ENCODE assay signal across 8 cellular contexts in genomic region chr2:29113891-29114321, GRCh38. TPM values are rescaled to one million over a fixed set of nuclear protein-coding genes. Genes with fewer than 3 reads are reported as not detected.
DNase-seq lines count a peak whose midpoint lies in the region; ATAC-seq, FAIRE-seq and TF ChIP-seq lines count a peak whose summit lies in the region.

No MANE protein-coding gene starts in this region.

- ATAC-seq in A549, result peak; percentile 14 to 39; a peak in 5 of 6 replicates
- ATAC-seq in GM18867 (IDR thresholded peaks at IDR 0.05; ENCODE audit: unreplicated experiment), result peak; percentile 32
- no peak for ATAC-seq in naive thymus-derived CD8-positive, alpha-beta T cell
- ATAC-seq in GM18505 (IDR thresholded peaks at IDR 0.05; ENCODE audit: unreplicated experiment), result no peak
- ATAC-seq in GM21423 (IDR thresholded peaks at IDR 0.05; ENCODE audit: unreplicated experiment), result no peak

- peak; percentile 35 to 83 for DNase-seq in A549 (ENCODE audit: low read depth in 1 of 2, low spot score in 1 of 2)
- peak; percentile 52 for DNase-seq in NOMO-1 treated with dmso at 0.1 percent for 144 hours (lab: John Stamatoyannopoulos, UW; ENCODE audit: unreplicated experiment)
- DNase-seq in chondrocyte (ENCODE audit: low spot score), result no peak
- DNase-seq in naive thymus-derived CD8-positive, alpha-beta T cell, result no peak
- no peak for DNase-seq in NCI-H2081 (lab: John Stamatoyannopoulos, UW)

- H3K4me1 ChIP-seq in A549, result peaks cover 71% of the 10 kb centered on the region

- TF ChIP-seq EP300 in A549 (IDR thresholded peaks at IDR 0.05), result no peak

- no peak for TF ChIP-seq RAD21 in A549 (conservative IDR thresholded peaks at IDR 0.05 in 1 of 2, IDR thresholded peaks at IDR 0.05 in 1 of 2)

- peak overlapping the region; percentile 83 for H3K4me2 ChIP-seq in A549

- no peaks in the 10 kb centered on the region for H3K36me3 Mint-ChIP-seq in chondrocyte (ENCODE audit: low read depth)
- no peaks in the 10 kb centered on the region for H3K36me3 Mint-ChIP-seq in naive thymus-derived CD8-positive, alpha-beta T cell

- TF ChIP-seq POLR2A in A549 (IDR thresholded peaks at IDR 0.05; ENCODE audit: low read length) (no peak), GM18505 (IDR thresholded peaks at IDR 0.05; ENCODE audit: borderline replicate concordance, extremely low read depth, insufficient read depth, insufficient read length) (no peak)

- 21% methylated on average over 4 of the region's 4 CpGs for WGBS in A549 (ENCODE audit: missing lambda C conversion rate)

- no peaks in the 10 kb centered on the region for H3K27me3 Mint-ChIP-seq in chondrocyte (ENCODE audit: low read depth)
- H3K27me3 Mint-ChIP-seq in naive thymus-derived CD8-positive, alpha-beta T cell, result peaks cover 0 to 2% (median 0%) of the 10 kb centered on the region in 5 donors

- TF ChIP-seq CTCF in A549 (IDR thresholded peaks at IDR 0.05) (no peak), chondrocyte (IDR thresholded peaks at IDR 0.05) (no peak)

- H3K27ac ChIP-seq in A549, result peak overlapping the region; percentile 98 to 99

- H3K4me3 ChIP-seq in A549, result peak overlapping the region; percentile 79; the same call in 2 of the 3 replicates

- H3K27ac Mint-ChIP-seq in chondrocyte (ENCODE audit: unreplicated experiment), result peak overlapping the region; percentile 91
- peak overlapping the region; percentile 91 to 99 (median 98) for H3K27ac Mint-ChIP-seq in naive thymus-derived CD8-positive, alpha-beta T cell

- H3K4me3 Mint-ChIP-seq in chondrocyte (ENCODE audit: unreplicated experiment), result peak overlapping the region; percentile 69
- peak overlapping the region; percentile 89 to 98 (median 93) for H3K4me3 Mint-ChIP-seq in naive thymus-derived CD8-positive, alpha-beta T cell

- CTCF ChIA-PET in A549 (lab: Yijun Ruan, JAX), result interaction anchor here (1.0 to 6.5 kb wide), 5 partner anchors 8 to 22 kb away, joined by 3 to 36 read pairs (median 4); no protein-coding TSS in a partner anchor

- peaks cover 55% of the 10 kb centered on the region for H3K4me1 Mint-ChIP-seq in chondrocyte (ENCODE audit: low read depth)
- peaks cover 7 to 36% (median 34%) of the 10 kb centered on the region in 4 donors for H3K4me1 Mint-ChIP-seq in naive thymus-derived CD8-positive, alpha-beta T cell

- POLR2A ChIA-PET in A549 (lab: Yijun Ruan, JAX), result interaction anchor here (0.7 to 9.0 kb wide), 2 partner anchors 16 to 59 kb away, joined by 3 to 122 read pairs; no protein-coding TSS in a partner anchor
- POLR2A ChIA-PET in naive thymus-derived CD8-positive, alpha-beta T cell (lab: Charles Lee), result interaction anchor here (1.9 to 4.6 kb wide), 2 partner anchors 102 to 244 kb away, joined by 5 to 62 read pairs; partner anchors contain the start of gene TRMT61B

- no peaks in the 10 kb centered on the region for H3K9me3 Mint-ChIP-seq in chondrocyte (ENCODE audit: low read depth)
- H3K9me3 Mint-ChIP-seq in naive thymus-derived CD8-positive, alpha-beta T cell, result no peaks in the 10 kb centered on the region

- FAIRE-seq in A549 (lab: Jason Lieb, UNC), result no peak

- H3K9me3 ChIP-seq in A549, result no peaks in the 10 kb centered on the region

TF ChIP-seq in A549, 52 proteins besides CTCF, POLR2A, EP300 and RAD21:
- TF ChIP-seq, protein P1, sequence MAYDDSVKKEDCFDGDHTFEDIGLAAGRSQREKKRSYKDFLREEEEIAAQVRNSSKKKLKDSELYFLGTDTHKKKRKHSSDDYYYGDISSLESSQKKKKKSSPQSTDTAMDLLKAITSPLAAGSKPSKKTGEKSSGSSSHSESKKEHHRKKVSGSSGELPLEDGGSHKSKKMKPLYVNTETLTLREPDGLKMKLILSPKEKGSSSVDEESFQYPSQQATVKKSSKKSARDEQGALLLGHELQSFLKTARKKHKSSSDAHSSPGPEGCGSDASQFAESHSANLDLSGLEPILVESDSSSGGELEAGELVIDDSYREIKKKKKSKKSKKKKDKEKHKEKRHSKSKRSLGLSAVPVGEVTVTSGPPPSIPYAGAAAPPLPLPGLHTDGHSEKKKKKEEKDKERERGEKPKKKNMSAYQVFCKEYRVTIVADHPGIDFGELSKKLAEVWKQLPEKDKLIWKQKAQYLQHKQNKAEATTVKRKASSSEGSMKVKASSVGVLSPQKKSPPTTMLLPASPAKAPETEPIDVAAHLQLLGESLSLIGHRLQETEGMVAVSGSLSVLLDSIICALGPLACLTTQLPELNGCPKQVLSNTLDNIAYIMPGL (CRISPR knock-in tag; IDR thresholded peaks at IDR 0.05; ENCODE audit: borderline replicate concordance), result no peak
- TF ChIP-seq JUN (IDR thresholded peaks at IDR 0.05) (peak in 1 of 2 experiments; percentile 34; a peak in 1 of 5 replicates), JUNB (IDR thresholded peaks at IDR 0.05) (no peak), RNF2 (IDR thresholded peaks at IDR 0.05; ENCODE audit: borderline replicate concordance, low read depth) (no peak), ELK1 (IDR thresholded peaks at IDR 0.05; ENCODE audit: low read depth, low read length) (no peak), EHF (CRISPR knock-in tag; IDR thresholded peaks at IDR 0.05) (no peak), HEYL (CRISPR knock-in tag; IDR thresholded peaks at IDR 0.05) (no peak), NFE2L2 (conservative IDR thresholded peaks at IDR 0.05; ENCODE audit: low read length) (no peak), CBX8 (IDR thresholded peaks at IDR 0.05) (no peak), HOXB13 (CRISPR knock-in tag; IDR thresholded peaks at IDR 0.05; ENCODE audit: low read depth) (no peak), CHD2 (IDR thresholded peaks at IDR 0.05; ENCODE audit: low read length, partially characterized antibody) (no peak), BHLHE40 (IDR thresholded peaks at IDR 0.05; ENCODE audit: low read depth, low read length) (no peak), SMC3 (IDR thresholded peaks at IDR 0.05) (no peak), RFX5 (IDR thresholded peaks at IDR 0.05) (no peak), MAFK (IDR thresholded peaks at IDR 0.05; ENCODE audit: partially characterized antibody) (peak; percentile 84)
- TF ChIP-seq, protein P2, sequence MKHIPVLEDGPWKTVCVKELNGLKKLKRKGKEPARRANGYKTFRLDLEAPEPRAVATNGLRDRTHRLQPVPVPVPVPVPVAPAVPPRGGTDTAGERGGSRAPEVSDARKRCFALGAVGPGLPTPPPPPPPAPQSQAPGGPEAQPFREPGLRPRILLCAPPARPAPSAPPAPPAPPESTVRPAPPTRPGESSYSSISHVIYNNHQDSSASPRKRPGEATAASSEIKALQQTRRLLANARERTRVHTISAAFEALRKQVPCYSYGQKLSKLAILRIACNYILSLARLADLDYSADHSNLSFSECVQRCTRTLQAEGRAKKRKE (CRISPR knock-in tag; IDR thresholded peaks at IDR 0.05; ENCODE audit: low read depth), result no peak
- TF ChIP-seq, protein P3, sequence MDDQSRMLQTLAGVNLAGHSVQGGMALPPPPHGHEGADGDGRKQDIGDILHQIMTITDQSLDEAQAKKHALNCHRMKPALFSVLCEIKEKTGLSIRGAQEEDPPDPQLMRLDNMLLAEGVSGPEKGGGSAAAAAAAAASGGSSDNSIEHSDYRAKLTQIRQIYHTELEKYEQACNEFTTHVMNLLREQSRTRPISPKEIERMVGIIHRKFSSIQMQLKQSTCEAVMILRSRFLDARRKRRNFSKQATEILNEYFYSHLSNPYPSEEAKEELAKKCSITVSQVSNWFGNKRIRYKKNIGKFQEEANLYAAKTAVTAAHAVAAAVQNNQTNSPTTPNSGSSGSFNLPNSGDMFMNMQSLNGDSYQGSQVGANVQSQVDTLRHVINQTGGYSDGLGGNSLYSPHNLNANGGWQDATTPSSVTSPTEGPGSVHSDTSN (IDR thresholded peaks at IDR 0.05), result no peak
- TF ChIP-seq, protein P4, sequence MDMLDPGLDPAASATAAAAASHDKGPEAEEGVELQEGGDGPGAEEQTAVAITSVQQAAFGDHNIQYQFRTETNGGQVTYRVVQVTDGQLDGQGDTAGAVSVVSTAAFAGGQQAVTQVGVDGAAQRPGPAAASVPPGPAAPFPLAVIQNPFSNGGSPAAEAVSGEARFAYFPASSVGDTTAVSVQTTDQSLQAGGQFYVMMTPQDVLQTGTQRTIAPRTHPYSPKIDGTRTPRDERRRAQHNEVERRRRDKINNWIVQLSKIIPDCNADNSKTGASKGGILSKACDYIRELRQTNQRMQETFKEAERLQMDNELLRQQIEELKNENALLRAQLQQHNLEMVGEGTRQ (IDR thresholded peaks at IDR 0.05), result no peak
- TF ChIP-seq, protein P5, sequence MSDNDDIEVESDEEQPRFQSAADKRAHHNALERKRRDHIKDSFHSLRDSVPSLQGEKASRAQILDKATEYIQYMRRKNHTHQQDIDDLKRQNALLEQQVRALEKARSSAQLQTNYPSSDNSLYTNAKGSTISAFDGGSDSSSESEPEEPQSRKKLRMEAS (IDR thresholded peaks at IDR 0.05), result 0 out of 2 replicates have a peak, but pooled peaks have one; percentile 12

RNA-seq across cellular contexts. Expression of gene CLIP4, which starts 1.3 kb away (rescaled TPM):
- polyA plus RNA-seq in A549 (2011; rRNA removed) (77.2 and 99.1 TPM in 2 replicates), A549 (2017; fragmentation: RNase III; extraction: RNeasy Plus Mini Kit Qiagen cat#74134 plus additional on column Dnase treatment) (38.6 to 53.6 TPM (median 51.1 TPM) in 3 replicates)
- polyA plus RNA-seq in A549 (2012; cell fraction: cytosol; rRNA removed), result 13.0 and 13.3 TPM in 2 replicates
- polyA plus RNA-seq in A549 (2012; cell fraction: nucleus; rRNA removed), result 16.3 and 25.3 TPM in 2 replicates
- polyA minus RNA-seq in A549 (2011; rRNA and poly(A)+ RNA removed), result 70.3 and 94.6 TPM in 2 replicates
- total RNA-seq in chondrocyte, result 27.7 to 35.6 TPM (median 30.1 TPM) in 3 replicates
- total RNA-seq in naive thymus-derived CD8-positive, alpha-beta T cell, result 10 to 100 TPM; 56.1 to 59.0 TPM
- 10 to 100 TPM; 18.7 to 20.6 (median 18.8) TPM for polyA plus RNA-seq in naive thymus-derived CD8-positive, alpha-beta T cell

RNA-seq across cellular contexts. Expression of gene PCARE, which starts 39.6 kb away (rescaled TPM):
- not detected in 2 replicates for polyA plus RNA-seq in A549 (2011; rRNA removed)
- not detected in 2 replicates for polyA plus RNA-seq in A549 (2012; cell fraction: cytosol; rRNA removed)
- polyA plus RNA-seq in A549 (2012; cell fraction: nucleus; rRNA removed), result not detected in 2 replicates
- not detected in 3 replicates for polyA plus RNA-seq in A549 (2017; fragmentation: RNase III; extraction: RNeasy Plus Mini Kit Qiagen cat#74134 plus additional on column Dnase treatment)
- not detected in 2 replicates for polyA minus RNA-seq in A549 (2011; rRNA and poly(A)+ RNA removed)
- total RNA-seq in chondrocyte, result not detected in 3 replicates
- not detected for total RNA-seq in naive thymus-derived CD8-positive, alpha-beta T cell
- polyA plus RNA-seq in naive thymus-derived CD8-positive, alpha-beta T cell, result not detected

Comparison
In these comparisons a context has a peak if more than half of its experiments do, and no peak if none do; other contexts are left out.
1. ATAC-seq: peak in A549 (2 of 2) and GM18867 (single experiment); none in naive thymus-derived CD8-positive, alpha-beta T cell (0 of 2), GM18505 (single experiment) and GM21423 (single experiment).
2. DNase-seq: peak in A549 (2 of 2) and NOMO-1 treated with dmso at 0.1 percent for 144 hours (single experiment); none in chondrocyte (single experiment), naive thymus-derived CD8-positive, alpha-beta T cell (0 of 10) and NCI-H2081 (0 of 2).